In genomic region chr3:107847791-107848190, GRCh38 we compare ENCODE assay signal across 20 cellular contexts.
"Had no signal": no experiment of that assay in that cellular context is flagged by ENCODE, and none has a peak within 500 bp of the region (broad histone marks: within the 10 kb centered on the region; RNA-seq: fewer than 3 reads in every experiment).

No MANE protein-coding gene starts in this region.

- H3K4me1 ChIP-seq: gastroesophageal sphincter, spleen, testis, transverse colon had no signal

- DNase-seq: activated B cell treated with CpG ODN at 0.5 μM for 24 hours; activated CD4-positive, alpha-beta T cell treated with anti-CD3 and anti-CD28 coated beads, Interleukin-2, amount 50 U/mL, for 1 hour; activated CD8-positive, alpha-beta T cell treated with anti-CD3 and anti-CD28 coated beads for 36 hours; activated T-cell treated with anti-CD3 and anti-CD28 coated beads, Interleukin-2, amount 50 U/mL, for 4 hours; aorta; dorsolateral prefrontal cortex; effector memory CD4-positive, alpha-beta T cell; hypothalamus; natural killer cell; posterior cingulate gyrus; right cardiac atrium; spleen; stimulated activated naive CD8-positive, alpha-beta T cell treated with anti-CD3 and anti-CD28 coated beads, Interleukin-15, Interleukin-2, amounts not matched to agents 100 U/mL and 50 U/mL, for 24 hours; T-helper 2 cell; testis; transverse colon had no signal

- ATAC-seq: activated CD8-positive, alpha-beta T cell treated with anti-CD3 and anti-CD28 coated beads for 36 hours; activated naive CD4-positive, alpha-beta T cell treated with anti-CD3 and anti-CD28 coated beads, Interleukin-2, amount 50 U/mL, for 72 hours; activated T-cell treated with anti-CD3 and anti-CD28 coated beads, Interleukin-2, amount 50 U/mL, for 4 hours; activated T-helper 17 cell treated with anti-CD3 and anti-CD28 coated beads, Interleukin-2, amount 50 U/mL, for 72 hours; gastroesophageal sphincter; natural killer cell; right cardiac atrium; stimulated activated naive CD8-positive, alpha-beta T cell treated with anti-CD3 and anti-CD28 coated beads, Interleukin-15, Interleukin-2, amounts not matched to agents 100 U/mL and 50 U/mL, for 24 hours had no signal

- H3K27ac ChIP-seq: coronary artery, gastroesophageal sphincter, spleen, testis, transverse colon had no signal

- H3K9me3 ChIP-seq: gastroesophageal sphincter, testis, transverse colon had no signal

- H3K36me3 ChIP-seq: gastroesophageal sphincter, spleen, transverse colon had no signal

- H3K27me3 ChIP-seq: dorsolateral prefrontal cortex, gastroesophageal sphincter, spleen, testis, transverse colon had no signal

- H3K4me3 ChIP-seq: coronary artery, dorsolateral prefrontal cortex, gastroesophageal sphincter, spleen, testis, transverse colon had no signal
